ENCODE assay signal across 1 cellular context in the genomic region with DNA sequence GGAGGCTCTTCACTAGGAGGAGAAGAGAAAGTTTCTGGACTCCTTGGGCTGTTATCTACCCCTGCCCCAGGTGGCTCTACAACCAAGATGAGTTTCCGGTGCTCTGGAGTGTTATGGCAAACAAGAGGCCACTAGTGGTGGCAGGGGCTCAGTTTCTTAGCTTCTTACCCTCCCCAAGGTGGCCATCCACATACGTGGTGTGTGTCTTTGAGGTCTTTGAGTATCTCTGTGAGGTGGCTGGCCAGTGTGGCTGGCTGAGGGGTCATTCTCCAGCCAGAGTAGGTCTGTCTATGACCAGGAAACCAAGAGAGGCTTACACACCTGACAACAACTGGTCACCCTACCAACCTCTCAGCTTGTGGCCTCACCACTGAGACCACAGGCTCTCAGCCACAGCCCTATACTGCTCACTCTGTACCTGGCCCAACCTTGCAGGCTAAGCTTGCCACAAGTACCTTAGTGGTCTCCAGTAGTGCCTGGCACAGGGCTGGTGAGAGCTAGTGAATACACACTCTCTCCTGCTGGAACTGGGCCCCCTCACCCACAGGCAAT.
TF ChIP-seq lines count a peak whose summit lies in the region.

No MANE protein-coding gene starts in this region.

TF ChIP-seq in GM12878, 131 proteins besides CTCF, POLR2A, EP300 and RAD21:
- TF ChIP-seq ZNF207 (IDR thresholded peaks at IDR 0.05; ENCODE audit: borderline replicate concordance), result no peak
- TF ChIP-seq, protein P1, sequence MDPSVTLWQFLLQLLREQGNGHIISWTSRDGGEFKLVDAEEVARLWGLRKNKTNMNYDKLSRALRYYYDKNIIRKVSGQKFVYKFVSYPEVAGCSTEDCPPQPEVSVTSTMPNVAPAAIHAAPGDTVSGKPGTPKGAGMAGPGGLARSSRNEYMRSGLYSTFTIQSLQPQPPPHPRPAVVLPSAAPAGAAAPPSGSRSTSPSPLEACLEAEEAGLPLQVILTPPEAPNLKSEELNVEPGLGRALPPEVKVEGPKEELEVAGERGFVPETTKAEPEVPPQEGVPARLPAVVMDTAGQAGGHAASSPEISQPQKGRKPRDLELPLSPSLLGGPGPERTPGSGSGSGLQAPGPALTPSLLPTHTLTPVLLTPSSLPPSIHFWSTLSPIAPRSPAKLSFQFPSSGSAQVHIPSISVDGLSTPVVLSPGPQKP (IDR thresholded peaks at IDR 0.05; ENCODE audit: low read depth, low read length), result no peak
- no peak for TF ChIP-seq CHD4 (IDR thresholded peaks at IDR 0.05)
TF ChIP-seq in GM12878: peak in this region for 0.
